Comparison of ENCODE assay signal across 8 cellular contexts in genomic region chr6:105810105-105810921, GRCh38.
DNase-seq lines count a peak whose midpoint lies in the region; ATAC-seq and TF ChIP-seq lines count a peak whose summit lies in the region.
"Had no signal": no experiment of that assay in that cellular context is flagged by ENCODE, and none has a peak within 500 bp of the region (broad histone marks: within the 10 kb centered on the region; RNA-seq: fewer than 3 reads in every experiment).

No MANE protein-coding gene starts in this region.

- TF ChIP-seq CTCF in lung (IDR thresholded peaks at IDR 0.05; ENCODE audit: control extremely low read depth, extremely low read depth) = no peak
- TF ChIP-seq CTCF in thyroid gland (IDR thresholded peaks at IDR 0.05) = no peak

- peak overlapping the region; percentile 35 for H3K4me3 Mint-ChIP-seq in activated naive CD8-positive, alpha-beta T cell treated with anti-CD3 and anti-CD28 coated beads, Interleukin-2, amount 10 ng/mL, durations not matched to agents 7 days and 5 days

- intact Hi-C loops in thyroid gland (cut with DNase I) = no loop called here

- POLR2A ChIA-PET in activated naive CD8-positive, alpha-beta T cell treated with anti-CD3 and anti-CD28 coated beads, Interleukin-2, amount 10 ng/mL, durations not matched to agents 7 days and 5 days (lab: Charles Lee) = no interaction called here

- peaks cover 7% of the 10 kb centered on the region for H3K9me3 Mint-ChIP-seq in activated naive CD8-positive, alpha-beta T cell treated with anti-CD3 and anti-CD28 coated beads, Interleukin-2, amount 10 ng/mL, durations not matched to agents 7 days and 5 days

- peak; percentile 80 for DNase-seq in NOMO-1 treated with dmso at 0.1 percent for 144 hours (lab: John Stamatoyannopoulos, UW; ENCODE audit: unreplicated experiment)
- peak; percentile 33 for DNase-seq in activated naive CD8-positive, alpha-beta T cell treated with anti-CD3 and anti-CD28 coated beads, Interleukin-2, amount 10 ng/mL, durations not matched to agents 7 days and 5 days
- peak; percentile 37 for DNase-seq in lung (ENCODE audit: low spot score)
- peak; percentile 37 to 40 for DNase-seq in thyroid gland
- DNase-seq in NCI-H2029 (lab: John Stamatoyannopoulos, UW) = no peak

- peaks cover 7% of the 10 kb centered on the region for H3K36me3 Mint-ChIP-seq in activated naive CD8-positive, alpha-beta T cell treated with anti-CD3 and anti-CD28 coated beads, Interleukin-2, amount 10 ng/mL, durations not matched to agents 7 days and 5 days

- H3K27me3 ChIP-seq in lung (ENCODE audit: control insufficient read depth, insufficient read depth) (no peaks in the 10 kb centered on the region), thyroid gland (no peaks in the 10 kb centered on the region)
- H3K27me3 ChIP-seq: tibial nerve had no signal

- peaks cover 2 to 5% of the 10 kb centered on the region in 2 donors for H3K4me1 ChIP-seq in lung (ENCODE audit: control insufficient read depth in 2 of 2, insufficient read depth in 2 of 2, low read length in 2 of 2)
- H3K4me1 ChIP-seq in thyroid gland = peaks cover 11 to 32% of the 10 kb centered on the region in 2 donors

- ATAC-seq in GM18502 (IDR thresholded peaks at IDR 0.05; ENCODE audit: poor library complexity, unreplicated experiment) = peak; percentile 75
- peak; percentile 71 for ATAC-seq in HG02884 (IDR thresholded peaks at IDR 0.05; ENCODE audit: unreplicated experiment)
- ATAC-seq in activated naive CD8-positive, alpha-beta T cell treated with anti-CD3 and anti-CD28 coated beads, Interleukin-2, amount 10 ng/mL, durations not matched to agents 7 days and 5 days (ENCODE audit: low read depth) = peak; percentile 82
- ATAC-seq in lung (ENCODE audit: insufficient read depth, low FRiP score) = peak; percentile 46

- H3K4me3 ChIP-seq in lung (no peak overlapping the region), thyroid gland (replicated peaks in 1 of 3) (no peak overlapping the region)
- H3K4me3 ChIP-seq: tibial nerve had no signal

- H3K27me3 Mint-ChIP-seq in activated naive CD8-positive, alpha-beta T cell treated with anti-CD3 and anti-CD28 coated beads, Interleukin-2, amount 10 ng/mL, durations not matched to agents 7 days and 5 days = peaks cover 2% of the 10 kb centered on the region

- no peak overlapping the region for H3K27ac ChIP-seq in lung (ENCODE audit: low read depth in 1 of 2, low read length in 1 of 2)
- no peak overlapping the region for H3K27ac ChIP-seq in thyroid gland

- WGBS in lung, 2 donors = 18 to 29% methylated on average over 4 of the region's 4 CpGs
- WGBS in thyroid gland, 2 donors = 44 to 54% methylated on average over 4 of the region's 4 CpGs

- no peak for TF ChIP-seq POLR2A in thyroid gland (IDR thresholded peaks at IDR 0.05)

- H3K36me3 ChIP-seq in lung (ENCODE audit: control insufficient read depth in 2 of 2, insufficient read depth in 2 of 2, low read length in 2 of 2) = no peaks in the 10 kb centered on the region
- H3K36me3 ChIP-seq in thyroid gland = no peaks in the 10 kb centered on the region
- H3K36me3 ChIP-seq: tibial nerve had no signal

- H3K27ac Mint-ChIP-seq in activated naive CD8-positive, alpha-beta T cell treated with anti-CD3 and anti-CD28 coated beads, Interleukin-2, amount 10 ng/mL, durations not matched to agents 7 days and 5 days = peak overlapping the region; percentile 15

- H3K9me3 ChIP-seq in lung (ENCODE audit: control insufficient read depth in 2 of 2, insufficient read depth in 1 of 2, low read length in 1 of 2) (no peaks in the 10 kb centered on the region), thyroid gland (no peaks in the 10 kb centered on the region)
- H3K9me3 ChIP-seq: tibial nerve had no signal

- H3K4me1 Mint-ChIP-seq in activated naive CD8-positive, alpha-beta T cell treated with anti-CD3 and anti-CD28 coated beads, Interleukin-2, amount 10 ng/mL, durations not matched to agents 7 days and 5 days = peaks cover 40% of the 10 kb centered on the region
